In the genomic region with DNA sequence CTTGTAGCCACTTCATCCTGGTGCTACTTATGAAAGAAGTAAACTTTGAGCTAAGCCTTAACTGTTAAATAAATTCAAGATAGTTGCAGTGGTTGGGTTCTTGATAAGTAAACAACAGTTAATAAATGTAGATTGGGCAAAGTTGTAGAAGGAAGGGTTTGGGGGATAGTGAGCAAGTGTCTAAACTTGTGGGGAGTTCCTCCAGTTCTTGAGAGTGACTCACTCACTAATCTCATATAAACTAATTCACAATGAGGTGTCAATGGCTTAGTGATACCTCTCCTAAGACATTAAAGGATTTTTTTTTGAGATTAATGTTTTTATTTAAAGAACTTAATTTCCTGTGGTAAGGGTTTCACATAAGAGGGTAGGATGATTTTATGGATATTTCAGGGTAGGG, we compare ENCODE assay signal across 23 cellular contexts.
A peak's percentile ranks its signal among the peaks of the same experiment; 100 is the strongest.
DNase-seq lines count a peak whose midpoint lies in the region; ATAC-seq, FAIRE-seq and TF ChIP-seq lines count a peak whose summit lies in the region.
"Had no signal": no experiment of that assay in that cellular context is flagged by ENCODE, and none has a peak within 500 bp of the region (broad histone marks: within the 10 kb centered on the region; RNA-seq: fewer than 3 reads in every experiment).

No MANE protein-coding gene starts in this region.

- POLR2A ChIA-PET in MCF 10A (lab: Yijun Ruan, JAX) = interaction anchor here (0.6 kb wide), 1 partner anchor 1094 kb away, joined by 5 read pairs; no protein-coding TSS in a partner anchor

- H3K4me1 Mint-ChIP-seq in MCF 10A (ENCODE audit: insufficient read depth, unreplicated experiment) = no peaks in the 10 kb centered on the region
- H3K4me1 Mint-ChIP-seq: B cell; CD4-positive, CD25-positive, alpha-beta regulatory T cell; GM23338; H9 had no signal

- no peak overlapping the region for H2BK120ac ChIP-seq in mesendoderm (ENCODE audit: low read depth, low read length)

- no peak overlapping the region for H3K23ac ChIP-seq in mesendoderm (ENCODE audit: low read length)

- no peak overlapping the region for H2BK5ac ChIP-seq in mesendoderm (ENCODE audit: low read length)

- no peaks in the 10 kb centered on the region for H4K20me1 ChIP-seq in mammary epithelial cell (ENCODE audit: insufficient read depth, low read length)
- H4K20me1 ChIP-seq: BLaER1 had no signal

- H3K4me1 ChIP-seq in mammary epithelial cell (ENCODE audit: insufficient read depth, low read length) (no peaks in the 10 kb centered on the region), mesendoderm (ENCODE audit: control insufficient read depth, low read depth, low read length) (peaks cover 2% of the 10 kb centered on the region)
- H3K4me1 ChIP-seq: BLaER1, Caco-2 had no signal

- H2AFZ ChIP-seq in mammary epithelial cell (ENCODE audit: low read depth, low read length) = no peak overlapping the region

- H3K4me2 ChIP-seq in mammary epithelial cell (ENCODE audit: insufficient read depth, low read depth, low read length) (no peak overlapping the region), mesendoderm (ENCODE audit: low read length) (no peak overlapping the region)
- H3K4me2 ChIP-seq: BLaER1, GM23338 had no signal

- no peak overlapping the region for H3K27ac Mint-ChIP-seq in MCF 10A (ENCODE audit: low read depth, unreplicated experiment)
- H3K27ac Mint-ChIP-seq: B cell; CD4-positive, CD25-positive, alpha-beta regulatory T cell; CD8-positive, alpha-beta T cell; GM23338; H9 had no signal

- no peaks in the 10 kb centered on the region for H3K36me3 ChIP-seq in mammary epithelial cell (ENCODE audit: insufficient read depth, low read length)
- no peaks in the 10 kb centered on the region for H3K36me3 ChIP-seq in mesendoderm (ENCODE audit: control insufficient read depth, insufficient read depth, low read length)
- H3K36me3 ChIP-seq: BLaER1 had no signal

- H3K4ac ChIP-seq in mesendoderm (ENCODE audit: low read depth, low read length) = no peak overlapping the region

- no peak for TF ChIP-seq POLR2A in GM12891 (IDR thresholded peaks at IDR 0.05; ENCODE audit: low read depth, low read length)

- in situ Hi-C loops in mammary epithelial cell (cut with MboI; ENCODE audit: low sequenced_read_pairs in 2 of 2) = no loop called here

- H3K27me3 ChIP-seq in mammary epithelial cell (ENCODE audit: insufficient read depth, low read length) (no peaks in the 10 kb centered on the region), mesendoderm (ENCODE audit: insufficient read depth, low read length, poor library complexity) (no peaks in the 10 kb centered on the region)
- H3K27me3 ChIP-seq: BLaER1 had no signal

- no peak overlapping the region for H3K4me3 Mint-ChIP-seq in MCF 10A (ENCODE audit: unreplicated experiment)
- H3K4me3 Mint-ChIP-seq: B cell; CD4-positive, CD25-positive, alpha-beta regulatory T cell; CD8-positive, alpha-beta T cell; GM23338; H9 had no signal

- no peaks in the 10 kb centered on the region for H3K27me3 Mint-ChIP-seq in MCF 10A (ENCODE audit: insufficient read depth, unreplicated experiment)
- H3K27me3 Mint-ChIP-seq: B cell; CD4-positive, CD25-positive, alpha-beta regulatory T cell had no signal

- no peaks in the 10 kb centered on the region for H3K9me3 Mint-ChIP-seq in MCF 10A (ENCODE audit: unreplicated experiment)

- intact Hi-C loops in mammary epithelial cell (cut with micrococcal nuclease) (loop anchor here (5.0 kb wide), 2 partner anchors 163 to 638 kb away; no protein-coding TSS in a partner anchor), MCF 10A (cut with micrococcal nuclease) (loop anchor here (5.0 kb wide), 2 partner anchors 163 to 582 kb away; no protein-coding TSS in a partner anchor)

- DNase-seq in mammary epithelial cell (peak; percentile 44), MCF 10A (ENCODE audit: unreplicated experiment) (no peak), epithelial cell of prostate (ENCODE audit: low read depth, low spot score) (peak; percentile 16), mesendoderm (peak; percentile 35), activated gamma-delta T cell (lab: John Stamatoyannopoulos, UW) (no peak), GM12891 (ENCODE audit: insufficient read length, low spot score) (no peak)
- DNase-seq: Caco-2; CD4-positive, CD25-positive, alpha-beta regulatory T cell; CD8-positive, alpha-beta T cell; DMS153; DND-41; H9 had no signal

- no peak overlapping the region for H2BK15ac ChIP-seq in mesendoderm (replicated peaks; ENCODE audit: low read depth)

- FAIRE-seq in GM12891 (lab: Jason Lieb, UNC) = no peak
- FAIRE-seq: A204.1, G401.6, GM19239 had no signal

- no peak overlapping the region for H2AK5ac ChIP-seq in mesendoderm (ENCODE audit: low read length)

- no peak for ATAC-seq in HG02884 (IDR thresholded peaks at IDR 0.05; ENCODE audit: unreplicated experiment)
- no peak for ATAC-seq in HG03521 (IDR thresholded peaks at IDR 0.05; ENCODE audit: unreplicated experiment)
- ATAC-seq: CD8-positive, alpha-beta T cell; GM23338; HCT116 had no signal

- H3K79me1 ChIP-seq in mesendoderm (ENCODE audit: low read length) = no peaks in the 10 kb centered on the region

- no peak overlapping the region for H4K5ac ChIP-seq in mesendoderm (ENCODE audit: low read length)

- H3K4me3 ChIP-seq in mammary epithelial cell (replicated peaks in 1 of 3; ENCODE audit: insufficient read depth in 1 of 3, low read depth in 2 of 3, low read length in 3 of 3) = no peak overlapping the region
- H3K4me3 ChIP-seq in mesendoderm (ENCODE audit: low read length) = no peak overlapping the region
- H3K4me3 ChIP-seq: BLaER1, GM23338 had no signal

- no peaks in the 10 kb centered on the region for H3K36me3 Mint-ChIP-seq in MCF 10A (ENCODE audit: insufficient read depth, unreplicated experiment)
- H3K36me3 Mint-ChIP-seq: CD4-positive, CD25-positive, alpha-beta regulatory T cell; CD8-positive, alpha-beta T cell had no signal

- BruUV-seq in mammary epithelial cell (replicated peaks; lab: Mats Ljungman, UMichigan) = no TSS peak
- BruUV-seq in MCF 10A (replicated peaks; lab: Mats Ljungman, UMichigan) = no TSS peak

- H4K8ac ChIP-seq in mesendoderm (ENCODE audit: low read depth, low read length) = no peak overlapping the region

- dilution Hi-C loops in mammary epithelial cell (cut with HindIII; ENCODE audit: low sequenced_read_pairs) = loop anchor here (5.0 kb wide), 1 partner anchor 58 kb away; no protein-coding TSS in a partner anchor

- H3K56ac ChIP-seq in mesendoderm (ENCODE audit: low read length) = no peak overlapping the region

- CTCF ChIA-PET in mammary epithelial cell (lab: Charles Lee; ENCODE audit: low non-redundant PET) = no interaction called here
- CTCF ChIA-PET in MCF 10A (lab: Yijun Ruan, JAX) = interaction anchor here (0.7 to 3.3 kb wide), 5 partner anchors 8 to 1045 kb away, joined by 3 to 18 read pairs (median 3); no protein-coding TSS in a partner anchor

- H3K27ac ChIP-seq in mammary epithelial cell (ENCODE audit: insufficient read depth, low read depth, low read length) (no peak overlapping the region), epithelial cell of prostate (no peak overlapping the region), mesendoderm (ENCODE audit: low read depth, low read length) (no peak overlapping the region)
- H3K27ac ChIP-seq: 22Rv1, BLaER1, C4-2B had no signal

- H3K9me3 ChIP-seq in mammary epithelial cell (replicated peaks; ENCODE audit: insufficient read depth, low read length) = no peaks in the 10 kb centered on the region
- H3K9me3 ChIP-seq: BLaER1, Caco-2 had no signal

- H3K79me2 ChIP-seq in mammary epithelial cell (ENCODE audit: insufficient read depth, low read length) (no peaks in the 10 kb centered on the region), mesendoderm (ENCODE audit: control insufficient read depth, insufficient read depth, low read length) (no peaks in the 10 kb centered on the region)

- no peak for TF ChIP-seq CTCF in mammary epithelial cell (conservative IDR thresholded peaks at IDR 0.05 in 1 of 2, IDR thresholded peaks at IDR 0.05 in 1 of 2; ENCODE audit: extremely low read depth in 1 of 2, insufficient read depth in 1 of 2, low read depth in 1 of 2, low read length in 2 of 2)
- no peak for TF ChIP-seq CTCF in MCF 10A (IDR thresholded peaks at IDR 0.05; ENCODE audit: unreplicated experiment)

- H3K18ac ChIP-seq in mesendoderm (ENCODE audit: low read length) = no peak overlapping the region

- H3K9ac ChIP-seq in mammary epithelial cell (ENCODE audit: insufficient read depth, low read length) (no peak overlapping the region), mesendoderm (ENCODE audit: low read length) (no peak overlapping the region)
- H3K9ac ChIP-seq: BLaER1 had no signal

TF ChIP-seq in GM12891, 5 proteins besides CTCF, POLR2A, EP300 and RAD21:
- TF ChIP-seq PAX5 (IDR thresholded peaks at IDR 0.05; ENCODE audit: insufficient read depth, low read length, severe bottlenecking) = no peak
- no peak for TF ChIP-seq TAF1 (IDR thresholded peaks at IDR 0.05; ENCODE audit: low read depth, low read length)
- TF ChIP-seq POLR2AphosphoS5 (IDR thresholded peaks at IDR 0.05; ENCODE audit: low read depth, low read length) = no peak
- TF ChIP-seq SPI1 (IDR thresholded peaks at IDR 0.05; ENCODE audit: low read depth, low read length) = no peak
- TF ChIP-seq POU2F2 (IDR thresholded peaks at IDR 0.05; ENCODE audit: low read depth, low read length) = no peak

Comparison
In these comparisons a context has a peak if more than half of its experiments do, and no peak if none do; other contexts are left out.
1. DNase-seq: peak in mammary epithelial cell (single experiment), epithelial cell of prostate (single experiment) and mesendoderm (single experiment); none in MCF 10A (single experiment), activated gamma-delta T cell (single experiment) and GM12891 (single experiment).